8 cellular contexts compared by ENCODE assay signal in genomic region chrX:68827848-68828562, GRCh38. TPM values are rescaled to one million over a fixed set of nuclear protein-coding genes. Genes with fewer than 3 reads are reported as not detected.
DNase-seq lines count a peak whose midpoint lies in the region; ATAC-seq, FAIRE-seq and TF ChIP-seq lines count a peak whose summit lies in the region.

No MANE protein-coding gene starts in this region.

- DNase-seq in GM12891 (ENCODE audit: insufficient read length, low spot score) (no peak), NT2/D1 (ENCODE audit: low read depth, low spot score) (peak; percentile 89), activated T-cell treated with anti-CD3 and anti-CD28 coated beads for 4 hours (peak; percentile 70), erythroblast (lab: John Stamatoyannopoulos, UW) (peak; percentile 67 to 80), epidermal melanocyte (ENCODE audit: insufficient read length, low spot score) (no peak)
- peak; percentile 52 to 54 for DNase-seq in stimulated activated CD8-positive, alpha-beta memory T cell treated with anti-CD3 and anti-CD28 coated beads, Interleukin-4, amount 100 ng/mL, for 1 hour (ENCODE audit: low read depth in 2 of 2, low spot score in 1 of 2)

- H3K36me3 ChIP-seq in NT2/D1 (ENCODE audit: insufficient read depth, insufficient read length, low read length) (peaks cover under 1% of the 10 kb centered on the region), mucosa of stomach (ENCODE audit: control insufficient read depth, insufficient read depth, low read length) (no peaks in the 10 kb centered on the region)

- peak; percentile 54 for FAIRE-seq in GM12891 (lab: Jason Lieb, UNC)

- peaks cover 9% of the 10 kb centered on the region for H3K4me1 ChIP-seq in NT2/D1 (ENCODE audit: insufficient read depth, insufficient read length)
- peaks cover 15% of the 10 kb centered on the region for H3K4me1 ChIP-seq in mucosa of stomach (ENCODE audit: control insufficient read depth, insufficient read depth, low read length)

- peaks cover 46% of the 10 kb centered on the region for H3K27me3 ChIP-seq in NT2/D1 (ENCODE audit: insufficient read depth, insufficient read length)
- no peaks in the 10 kb centered on the region for H3K27me3 ChIP-seq in mucosa of stomach (ENCODE audit: control insufficient read depth, insufficient read depth, low read length)

- ATAC-seq in HG03565 (IDR thresholded peaks at IDR 0.05; ENCODE audit: unreplicated experiment) = peak; percentile 27

- H3K9ac ChIP-seq in NT2/D1 (ENCODE audit: insufficient read length, low read depth) = peak overlapping the region; percentile 52
- H3K9ac ChIP-seq in mucosa of stomach (ENCODE audit: low read length) = peak overlapping the region; percentile 39

- peak overlapping the region; percentile 82 for H3K4me3 ChIP-seq in NT2/D1 (ENCODE audit: insufficient read length, low read depth)
- peak overlapping the region; percentile 4 for H3K4me3 ChIP-seq in mucosa of stomach (ENCODE audit: low read length)

- TF ChIP-seq POLR2A in GM12891 (IDR thresholded peaks at IDR 0.05; ENCODE audit: low read depth, low read length) (no peak), erythroblast (IDR thresholded peaks at IDR 0.05; ENCODE audit: low read length) (no peak)

- H3K9me3 ChIP-seq in NT2/D1 (ENCODE audit: insufficient read depth, low read length) (no peaks in the 10 kb centered on the region), mucosa of stomach (ENCODE audit: control insufficient read depth, low read length) (no peaks in the 10 kb centered on the region)

TF ChIP-seq in GM12891, 5 proteins besides CTCF, POLR2A, EP300 and RAD21:
- TF ChIP-seq POU2F2 (IDR thresholded peaks at IDR 0.05; ENCODE audit: low read depth, low read length) = no peak
- TF ChIP-seq SPI1 (IDR thresholded peaks at IDR 0.05; ENCODE audit: low read depth, low read length) = no peak
- no peak for TF ChIP-seq TAF1 (IDR thresholded peaks at IDR 0.05; ENCODE audit: low read depth, low read length)
- no peak for TF ChIP-seq PAX5 (IDR thresholded peaks at IDR 0.05; ENCODE audit: insufficient read depth, low read length, severe bottlenecking)

RNA-seq across cellular contexts. Expression of gene EFNB1, which starts 0.8 kb away (rescaled TPM):
- polyA plus RNA-seq in GM12891 (2012; ENCODE audit: low read depth, missing spikeins) = 0.15 TPM

Comparison
In these comparisons a context has a peak if more than half of its experiments do, and no peak if none do; other contexts are left out.
1. DNase-seq: peak in NT2/D1 (single experiment), activated T-cell treated with anti-CD3 and anti-CD28 coated beads for 4 hours (single experiment), erythroblast (2 of 2) and stimulated activated CD8-positive, alpha-beta memory T cell treated with anti-CD3 and anti-CD28 coated beads, Interleukin-4, amount 100 ng/mL, for 1 hour (2 of 2); none in GM12891 (single experiment) and epidermal melanocyte (single experiment).